1 cellular context compared by ENCODE assay signal in genomic region chr12:49706351-49707126, GRCh38.
TF ChIP-seq lines count a peak whose summit lies in the region.

No MANE protein-coding gene starts in this region.

TF ChIP-seq in GM12878, 131 proteins besides CTCF, POLR2A, EP300 and RAD21 (continued from another document):
- peak; percentile 24; the same call in 1 of the 2 replicates for TF ChIP-seq MLLT1 (IDR thresholded peaks at IDR 0.05)
